ENCODE assay signal across 18 cellular contexts in the genomic region with DNA sequence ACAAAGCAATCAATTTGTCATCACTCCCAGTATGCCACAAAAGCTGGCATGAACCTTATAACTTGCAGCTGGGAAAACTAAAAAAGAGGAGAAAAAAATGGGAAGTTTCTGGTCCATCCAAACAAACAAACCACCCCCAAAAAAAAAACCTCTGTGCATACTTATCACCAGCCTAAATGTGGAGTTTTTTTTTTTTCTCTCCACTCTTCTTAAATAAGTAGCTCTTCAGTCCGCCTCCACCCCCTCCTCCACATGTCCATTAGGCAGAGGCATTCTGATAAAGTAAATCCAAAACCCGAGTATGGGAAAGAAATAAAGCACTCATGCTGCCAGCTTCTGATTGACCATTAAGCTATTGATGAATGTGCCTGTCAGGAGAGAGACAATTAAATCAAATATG.
"Had no signal": no experiment of that assay in that cellular context is flagged by ENCODE, and none has a peak within 500 bp of the region (broad histone marks: within the 10 kb centered on the region; RNA-seq: fewer than 3 reads in every experiment).

No MANE protein-coding gene starts in this region.

- H3K27ac ChIP-seq: cardiac muscle cell, neutrophil, right lobe of liver had no signal

- ATAC-seq: right lobe of liver; stimulated activated naive CD8-positive, alpha-beta T cell treated with anti-CD3 and anti-CD28 coated beads, Interleukin-15, Interleukin-2, amounts not matched to agents 100 U/mL and 50 U/mL, for 24 hours had no signal

- H3K36me3 ChIP-seq: cardiac muscle cell, neutrophil, right lobe of liver had no signal

- H3K27ac Mint-ChIP-seq: activated CD4-positive, alpha-beta memory T cell treated with anti-CD3 and anti-CD28 coated beads for 36 hours; activated naive CD8-positive, alpha-beta T cell treated with anti-CD3 and anti-CD28 coated beads, Interleukin-2, amount 10 ng/mL, durations not matched to agents 7 days and 5 days; naive B cell; T-helper 2 cell treated with Interferon-gamma antibody and Interleukin-4, amounts not matched to agents 5 μg/mL and 100 μg/mL, for 36 hours had no signal

- H3K36me3 Mint-ChIP-seq: activated CD4-positive, alpha-beta memory T cell treated with anti-CD3 and anti-CD28 coated beads for 36 hours had no signal

- H3K9me3 Mint-ChIP-seq: activated CD4-positive, alpha-beta memory T cell treated with anti-CD3 and anti-CD28 coated beads for 36 hours; activated naive CD8-positive, alpha-beta T cell treated with anti-CD3 and anti-CD28 coated beads, Interleukin-2, amount 10 ng/mL, durations not matched to agents 7 days and 5 days; T-helper 2 cell treated with Interferon-gamma antibody and Interleukin-4, amounts not matched to agents 5 μg/mL and 100 μg/mL, for 36 hours had no signal

- H3K9me3 ChIP-seq: neutrophil, right lobe of liver had no signal

- H3K4me3 Mint-ChIP-seq: activated CD4-positive, alpha-beta memory T cell treated with anti-CD3 and anti-CD28 coated beads for 36 hours; activated naive CD8-positive, alpha-beta T cell treated with anti-CD3 and anti-CD28 coated beads, Interleukin-2, amount 10 ng/mL, durations not matched to agents 7 days and 5 days had no signal

- H3K4me3 ChIP-seq: cardiac muscle cell, right lobe of liver had no signal

- DNase-seq: activated CD4-positive, alpha-beta memory T cell treated with anti-CD3 and anti-CD28 coated beads for 36 hours; activated CD4-positive, CD25-positive, alpha-beta regulatory T cell treated with anti-CD3 and anti-CD28 coated beads, Interleukin-2, amount 50 U/mL, for 72 hours; activated CD8-positive, alpha-beta memory T cell treated with anti-CD3 and anti-CD28 coated beads, Interleukin-2, amount 50 U/mL, for 4 hours; activated naive CD8-positive, alpha-beta T cell treated with anti-CD3 and anti-CD28 coated beads, Interleukin-2, amount 10 ng/mL, durations not matched to agents 7 days and 5 days; aorta; effector CD4-positive, alpha-beta T cell; hypothalamus; kidney glomerular epithelial cell; midbrain; naive B cell; right lobe of liver; stimulated activated CD4-positive, alpha-beta T cell treated with anti-CD3 and anti-CD28 coated beads, Interleukin-4, amount 100 ng/mL, for 1 hour; stimulated activated CD8-positive, alpha-beta memory T cell treated with anti-CD3 and anti-CD28 coated beads, Interleukin-4, amount 100 ng/mL, for 48 hours; stimulated activated naive CD8-positive, alpha-beta T cell treated with anti-CD3 and anti-CD28 coated beads, Interleukin-15, Interleukin-2, amounts not matched to agents 100 U/mL and 50 U/mL, for 24 hours; SW 1271 had no signal
